Comparison of ENCODE assay signal across 25 cellular contexts in genomic region chr14:23614395-23614828, GRCh38. TPM values are rescaled to one million over a fixed set of nuclear protein-coding genes. Genes with fewer than 3 reads are reported as not detected.
"Had no signal": no experiment of that assay in that cellular context is flagged by ENCODE, and none has a peak within 500 bp of the region (broad histone marks: within the 10 kb centered on the region; RNA-seq: fewer than 3 reads in every experiment).

No MANE protein-coding gene starts in this region.

- H3K27ac ChIP-seq: esophagus muscularis mucosa, thoracic aorta had no signal

- FAIRE-seq: frontal cortex had no signal

- H3K36me3 ChIP-seq: esophagus muscularis mucosa, thoracic aorta, upper lobe of left lung had no signal

- ATAC-seq: activated CD4-positive, alpha-beta T cell treated with anti-CD3 and anti-CD28 coated beads for 36 hours; effector memory CD8-positive, alpha-beta T cell; left ventricle myocardium superior; naive thymus-derived CD4-positive, alpha-beta T cell had no signal

- H3K9me3 ChIP-seq: esophagus muscularis mucosa, thoracic aorta, upper lobe of left lung had no signal

- H3K27me3 ChIP-seq: upper lobe of left lung had no signal

- DNase-seq: activated B cell treated with CpG ODN at 0.5 μM for 24 hours; activated CD4-positive, alpha-beta T cell treated with anti-CD3 and anti-CD28 coated beads for 36 hours; activated CD4-positive, alpha-beta T cell treated with anti-CD3 and anti-CD28 coated beads, Interleukin-2, amount 50 U/mL, for 4 hours; activated CD8-positive, alpha-beta memory T cell treated with anti-CD3 and anti-CD28 coated beads for 24 hours; activated CD8-positive, alpha-beta memory T cell treated with anti-CD3 and anti-CD28 coated beads, Interleukin-2, amount 50 U/mL, for 4 hours; activated naive CD4-positive, alpha-beta T cell treated with Interleukin-2 at 50 U/mL for 16 hours; activated T-cell treated with anti-CD3 and anti-CD28 coated beads, Interleukin-2, amount 50 U/mL, for 24 hours; caudate nucleus; effector memory CD8-positive, alpha-beta T cell; hypothalamus; left ventricle myocardium superior; naive thymus-derived CD4-positive, alpha-beta T cell; occipital lobe; retina; stimulated activated CD4-positive, alpha-beta T cell treated with anti-CD3 and anti-CD28 coated beads, Interleukin-2, amount 100 ng/mL, for 48 hours; stimulated activated CD8-positive, alpha-beta memory T cell treated with anti-CD3 and anti-CD28 coated beads, Interleukin-4, amount 100 ng/mL, for 48 hours; stimulated activated naive CD4-positive, alpha-beta T cell; T1000; upper lobe of left lung had no signal

- H3K4me1 ChIP-seq: esophagus muscularis mucosa had no signal

- H3K4me3 ChIP-seq: esophagus muscularis mucosa, thoracic aorta, upper lobe of left lung had no signal

RNA-seq across cellular contexts. Expression of gene DHRS2, which starts 21.8 kb away (rescaled TPM):
- total RNA-seq: activated B cell treated with CpG ODN at 0.5 μM for 24 hours, left ventricle myocardium superior, mononuclear cell, neural crest cell, posterior vena cava, thoracic aorta had no signal

RNA-seq across cellular contexts. Expression of gene JPH4, which starts 35.8 kb away (rescaled TPM):
- total RNA-seq: activated CD4-positive, alpha-beta T cell treated with anti-CD3 and anti-CD28 coated beads for 36 hours; mononuclear cell had no signal
